ENCODE assay signal across 32 cellular contexts in the genomic region with DNA sequence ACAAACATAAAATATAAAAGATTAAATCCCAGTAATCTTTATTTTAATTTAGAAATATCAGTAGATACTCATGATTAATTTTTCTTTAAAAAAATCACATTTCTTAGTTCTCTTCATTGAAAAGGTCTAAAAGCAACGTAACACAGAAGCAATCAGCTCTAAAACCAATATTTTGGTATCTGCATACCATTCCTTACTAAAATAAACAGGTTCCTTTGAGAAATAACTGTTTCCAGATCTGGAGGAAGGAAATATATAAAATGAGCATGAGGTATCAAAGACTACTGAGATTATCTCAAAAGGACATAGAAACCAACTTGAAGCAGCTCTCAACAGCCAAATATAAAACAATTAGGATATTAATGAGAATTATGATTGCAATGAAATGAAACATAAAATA.
"Had no signal": no experiment of that assay in that cellular context is flagged by ENCODE, and none has a peak within 500 bp of the region (broad histone marks: within the 10 kb centered on the region; RNA-seq: fewer than 3 reads in every experiment).

No MANE protein-coding gene starts in this region.

- H3K4me1 ChIP-seq: adrenal gland, ascending aorta, body of pancreas, breast epithelium had no signal

- DNase-seq: activated effector memory CD4-positive, alpha-beta T cell treated with anti-CD3 and anti-CD28 coated beads, Interleukin-2, amount 50 U/mL, for 16 hours; activated effector memory CD4-positive, alpha-beta T cell treated with Interleukin-2 at 50 U/mL for 16 hours; activated gamma-delta T cell; activated gamma-delta T cell treated with Interleukin-2 at 50 U/mL for 16 hours; activated naive CD4-positive, alpha-beta T cell; activated naive CD4-positive, alpha-beta T cell treated with anti-CD3 and anti-CD28 coated beads for 36 hours; activated naive CD4-positive, alpha-beta T cell treated with anti-CD3 and anti-CD28 coated beads, Interleukin-2, amount 10 ng/mL, durations not matched to agents 7 days and 5 days; activated naive CD4-positive, alpha-beta T cell treated with anti-CD3 and anti-CD28 coated beads, Interleukin-2, amount 50 U/mL, for 16 hours; activated naive CD4-positive, alpha-beta T cell treated with Interleukin-2 at 50 U/mL for 16 hours; activated naive CD8-positive, alpha-beta T cell treated with anti-CD3 and anti-CD28 coated beads for 36 hours; activated naive CD8-positive, alpha-beta T cell treated with anti-CD3 and anti-CD28 coated beads, Interleukin-2, amount 10 ng/mL, durations not matched to agents 7 days and 5 days; activated naive CD8-positive, alpha-beta T cell treated with anti-CD3 and anti-CD28 coated beads, Interleukin-2, amount 50 U/mL, for 24 hours; activated T-cell treated with anti-CD3 and anti-CD28 coated beads, Interleukin-2, amount 50 U/mL, for 1 hour; activated T-cell treated with anti-CD3 and anti-CD28 coated beads, Interleukin-2, amount 50 U/mL, for 24 hours; activated T-cell treated with anti-CD3 and anti-CD28 coated beads, Interleukin-2, amount 50 U/mL, for 4 hours; activated T-cell treated with anti-CD3 and anti-CD28 coated beads, Interleukin-2, amount 50 U/mL, for 48 hours; activated T-cell treated with anti-CD3 and anti-CD28 coated beads, Interleukin-2, amount 50 U/mL, for 72 hours; adrenal gland; amniotic stem cell; amygdala; anterior cingulate cortex; aorta; body of pancreas; brain microvascular endothelial cell; caudate nucleus; central memory CD4-positive, alpha-beta T cell; cerebellar nuclear complex had no signal

- H3K27me3 ChIP-seq: adrenal gland, ascending aorta, body of pancreas, brain microvascular endothelial cell, breast epithelium, cardiac muscle cell had no signal

- ATAC-seq: activated naive CD4-positive, alpha-beta T cell treated with anti-CD3 and anti-CD28 coated beads, Interleukin-2, amount 50 U/mL, for 72 hours; activated naive CD8-positive, alpha-beta T cell treated with anti-CD3 and anti-CD28 coated beads, Interleukin-2, amount 50 U/mL, for 24 hours; activated T-cell treated with anti-CD3 and anti-CD28 coated beads, Interleukin-2, amount 50 U/mL, for 4 hours; activated T-cell treated with anti-CD3 and anti-CD28 coated beads, Interleukin-2, amount 50 U/mL, for 72 hours; activated T-helper 17 cell treated with anti-CD3 and anti-CD28 coated beads, Interleukin-2, amount 50 U/mL, for 72 hours; body of pancreas had no signal

- H3K9me3 ChIP-seq: ascending aorta, body of pancreas, breast epithelium had no signal

- H3K36me3 ChIP-seq: adrenal gland, ascending aorta, brain microvascular endothelial cell, breast epithelium, cardiac muscle cell had no signal

- H3K27ac ChIP-seq: adrenal gland, ascending aorta, body of pancreas, brain microvascular endothelial cell, breast epithelium, cardiac muscle cell had no signal

- H3K4me3 ChIP-seq: adrenal gland, ascending aorta, body of pancreas, breast epithelium, cardiac muscle cell had no signal
